17 cellular contexts compared by ENCODE assay signal in genomic region chr11:65003282-65003681, GRCh38. TPM values are rescaled to one million over a fixed set of nuclear protein-coding genes. Genes with fewer than 3 reads are reported as not detected.
DNase-seq lines count a peak whose midpoint lies in the region; ATAC-seq, FAIRE-seq and TF ChIP-seq lines count a peak whose summit lies in the region.
"Had no signal": no experiment of that assay in that cellular context is flagged by ENCODE, and none has a peak within 500 bp of the region (broad histone marks: within the 10 kb centered on the region; RNA-seq: fewer than 3 reads in every experiment).

No MANE protein-coding gene starts in this region.

- ATAC-seq in GM21619 (IDR thresholded peaks at IDR 0.05; ENCODE audit: unreplicated experiment) (no peak), GM21786 (IDR thresholded peaks at IDR 0.05; ENCODE audit: unreplicated experiment) (no peak), GM21360 (IDR thresholded peaks at IDR 0.05; ENCODE audit: unreplicated experiment) (no peak)
- ATAC-seq: gastroesophageal sphincter had no signal

- H3K4me3 ChIP-seq in NB4 (ENCODE audit: low read depth, low read length) (no peak overlapping the region), bronchial epithelial cell (ENCODE audit: low read depth, low read length) (no peak overlapping the region)
- H3K4me3 ChIP-seq: gastroesophageal sphincter had no signal

- H3K36me3 ChIP-seq in bronchial epithelial cell (ENCODE audit: control insufficient read depth, insufficient read depth, low read length): no peaks in the 10 kb centered on the region
- H3K36me3 ChIP-seq: gastroesophageal sphincter had no signal

- TF ChIP-seq CTCF in NB4 (IDR thresholded peaks at IDR 0.05; ENCODE audit: low read depth, low read length): no peak
- TF ChIP-seq CTCF in bronchial epithelial cell (IDR thresholded peaks at IDR 0.05; ENCODE audit: insufficient read depth, low read length, severe bottlenecking): no peak

- no peaks in the 10 kb centered on the region for H3K27me3 ChIP-seq in bronchial epithelial cell (ENCODE audit: control insufficient read depth, insufficient read depth, low read length)
- H3K27me3 ChIP-seq: gastroesophageal sphincter had no signal

- no peak for FAIRE-seq in bronchial epithelial cell (lab: Jason Lieb, UNC)
- FAIRE-seq: islet of Langerhans had no signal

- DNase-seq in EH (ENCODE audit: low read depth) (peak; percentile 58), NB4 (ENCODE audit: low read depth) (peak; percentile 40), bronchial epithelial cell (ENCODE audit: low read depth) (peak; percentile 38), left kidney (ENCODE audit: low read depth, low spot score) (peak; percentile 68), NCI-H1694 treated with DMSO at 0.1 percent for 48 hours (lab: John Stamatoyannopoulos, UW) (no peak)
- DNase-seq: activated CD4-positive, alpha-beta memory T cell treated with anti-CD3 and anti-CD28 coated beads for 36 hours; DMS153; effector CD4-positive, alpha-beta T cell; stimulated activated CD4-positive, alpha-beta T cell treated with anti-CD3 and anti-CD28 coated beads, Interleukin-12 subunit alpha, Interleukin-12 subunit beta, amount 100 ng/mL, for 4 hours; T-helper 2 cell had no signal

- no peak for TF ChIP-seq POLR2A in NB4 (IDR thresholded peaks at IDR 0.05; ENCODE audit: extremely low read depth, insufficient read length)

RNA-seq across cellular contexts. Expression of gene BATF2, which starts 6.5 kb away (rescaled TPM):
- under 0.01 and 0.26 TPM in 2 replicates for total RNA-seq in bronchial epithelial cell
- total RNA-seq: activated T-helper 1 cell treated with anti-CD3 and anti-CD28 coated beads, Interleukin-12 subunit alpha, Interleukin-12 subunit beta, Interleukin-2, Interleukin-4 antibody, amounts not matched to agents 30 ng/mL and 10 ng/mL and 1 ng/mL, durations not matched to agents 14 hours and 24 hours and 36 hours had no signal

RNA-seq across cellular contexts. Expression of gene ARL2, which starts 10.7 kb away (rescaled TPM):
- total RNA-seq in bronchial epithelial cell: 71.0 and 76.1 TPM in 2 replicates

RNA-seq across cellular contexts. Expression of gene SNX15, which starts 24.0 kb away (rescaled TPM):
- 15.5 and 18.1 TPM in 2 replicates for total RNA-seq in bronchial epithelial cell

RNA-seq across cellular contexts. Expression of gene MAJIN, which starts 31.4 kb away (rescaled TPM):
- total RNA-seq in bronchial epithelial cell: not detected in 2 replicates
- total RNA-seq: activated T-helper 1 cell treated with anti-CD3 and anti-CD28 coated beads, Interleukin-12 subunit alpha, Interleukin-12 subunit beta, Interleukin-2, Interleukin-4 antibody, amounts not matched to agents 30 ng/mL and 10 ng/mL and 1 ng/mL, durations not matched to agents 14 hours and 24 hours and 36 hours; gastroesophageal sphincter; MCF 10A had no signal

RNA-seq across cellular contexts. Expression of gene SAC3D1, which starts 37.7 kb away (rescaled TPM):
- 10.4 and 15.5 TPM in 2 replicates for total RNA-seq in bronchial epithelial cell
